In the genomic region with DNA sequence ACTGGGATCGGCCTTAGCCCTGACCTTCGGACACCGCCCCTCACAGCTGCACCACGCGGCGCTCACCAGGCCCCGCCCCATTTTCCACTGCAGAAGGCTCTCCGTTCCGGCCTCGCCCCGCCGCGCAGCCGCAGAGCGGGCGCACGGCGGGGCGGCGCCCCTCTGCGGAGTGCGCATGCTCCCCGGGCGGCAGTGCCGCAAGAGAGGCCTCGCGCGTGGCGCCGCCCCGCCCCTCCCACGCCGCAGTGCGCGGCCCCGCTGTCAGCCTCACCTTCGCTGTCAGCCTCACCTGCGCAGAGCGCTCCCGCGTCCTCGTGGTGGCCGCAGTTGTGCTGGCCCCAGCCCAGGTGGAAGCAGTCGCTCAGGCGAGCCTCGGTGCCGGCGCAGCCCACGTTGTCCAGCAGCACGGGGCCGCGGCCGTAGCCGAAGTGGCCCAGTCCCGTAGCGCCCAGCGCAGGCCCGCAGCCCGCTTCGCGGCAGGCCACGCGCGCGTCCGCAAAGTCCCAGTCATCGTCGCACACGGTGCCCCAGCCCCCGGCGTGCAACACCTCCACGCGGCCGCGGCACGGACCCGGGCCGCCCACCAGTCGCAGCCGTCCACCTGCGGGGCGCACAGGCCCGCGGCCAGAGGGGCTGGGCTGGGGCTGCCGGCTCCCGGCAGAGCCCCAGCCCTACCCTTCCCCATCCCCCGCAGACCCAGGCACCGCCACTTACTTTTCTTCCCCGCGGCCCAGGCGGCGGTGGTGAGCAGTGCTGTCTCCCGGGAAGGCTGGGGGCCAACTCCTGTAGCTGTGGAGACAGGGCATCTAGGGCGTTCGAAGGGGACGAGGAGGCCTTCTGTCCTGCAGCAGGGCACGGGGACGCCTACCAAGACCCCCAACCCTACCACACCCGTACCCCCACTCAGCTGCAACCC, we compare ENCODE assay signal across 1 cellular context.
A peak's percentile ranks its signal among the peaks of the same experiment; 100 is the strongest.
TF ChIP-seq lines count a peak whose summit lies in the region.

No MANE protein-coding gene starts in this region.

TF ChIP-seq in K562, 482 proteins besides CTCF, POLR2A, EP300 and RAD21 (continued from another document and continues in another):
- TF ChIP-seq, protein P1, sequence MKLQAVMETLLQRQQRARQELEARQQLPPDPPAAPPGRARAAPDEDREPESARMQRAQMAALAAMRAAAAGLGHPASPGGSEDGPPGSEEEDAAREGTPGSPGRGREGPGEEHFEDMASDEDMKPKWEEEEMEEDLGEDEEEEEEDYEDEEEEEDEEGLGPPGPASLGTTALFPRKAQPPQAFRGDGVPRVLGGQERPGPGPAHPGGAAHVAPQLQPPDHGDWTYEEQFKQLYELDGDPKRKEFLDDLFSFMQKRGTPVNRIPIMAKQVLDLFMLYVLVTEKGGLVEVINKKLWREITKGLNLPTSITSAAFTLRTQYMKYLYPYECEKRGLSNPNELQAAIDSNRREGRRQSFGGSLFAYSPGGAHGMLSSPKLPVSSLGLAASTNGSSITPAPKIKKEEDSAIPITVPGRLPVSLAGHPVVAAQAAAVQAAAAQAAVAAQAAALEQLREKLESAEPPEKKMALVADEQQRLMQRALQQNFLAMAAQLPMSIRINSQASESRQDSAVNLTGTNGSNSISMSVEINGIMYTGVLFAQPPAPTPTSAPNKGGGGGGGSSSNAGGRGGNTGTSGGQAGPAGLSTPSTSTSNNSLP (IDR thresholded peaks at IDR 0.05; ENCODE audit: borderline replicate concordance, low read depth, low read length): 0 out of 2 replicates have a peak, but pooled peaks have one; percentile 25
- TF ChIP-seq, protein P2, sequence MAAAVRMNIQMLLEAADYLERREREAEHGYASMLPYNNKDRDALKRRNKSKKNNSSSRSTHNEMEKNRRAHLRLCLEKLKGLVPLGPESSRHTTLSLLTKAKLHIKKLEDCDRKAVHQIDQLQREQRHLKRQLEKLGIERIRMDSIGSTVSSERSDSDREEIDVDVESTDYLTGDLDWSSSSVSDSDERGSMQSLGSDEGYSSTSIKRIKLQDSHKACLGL (CRISPR knock-in tag; IDR thresholded peaks at IDR 0.05; ENCODE audit: borderline replicate concordance, poor library complexity, severe bottlenecking): peak; percentile 51
- TF ChIP-seq CCNT2 (IDR thresholded peaks at IDR 0.05; ENCODE audit: borderline replicate concordance, extremely low read depth, insufficient read length, low read depth, low read length): peak; percentile 93
- TF ChIP-seq XRCC5 (IDR thresholded peaks at IDR 0.05; ENCODE audit: low read depth, low read length): no peak
- 0 out of 2 replicates have a peak, but pooled peaks have one; percentile 34 for TF ChIP-seq RAD51 (IDR thresholded peaks at IDR 0.05; ENCODE audit: borderline replicate concordance, low read depth)
- TF ChIP-seq, protein P3, sequence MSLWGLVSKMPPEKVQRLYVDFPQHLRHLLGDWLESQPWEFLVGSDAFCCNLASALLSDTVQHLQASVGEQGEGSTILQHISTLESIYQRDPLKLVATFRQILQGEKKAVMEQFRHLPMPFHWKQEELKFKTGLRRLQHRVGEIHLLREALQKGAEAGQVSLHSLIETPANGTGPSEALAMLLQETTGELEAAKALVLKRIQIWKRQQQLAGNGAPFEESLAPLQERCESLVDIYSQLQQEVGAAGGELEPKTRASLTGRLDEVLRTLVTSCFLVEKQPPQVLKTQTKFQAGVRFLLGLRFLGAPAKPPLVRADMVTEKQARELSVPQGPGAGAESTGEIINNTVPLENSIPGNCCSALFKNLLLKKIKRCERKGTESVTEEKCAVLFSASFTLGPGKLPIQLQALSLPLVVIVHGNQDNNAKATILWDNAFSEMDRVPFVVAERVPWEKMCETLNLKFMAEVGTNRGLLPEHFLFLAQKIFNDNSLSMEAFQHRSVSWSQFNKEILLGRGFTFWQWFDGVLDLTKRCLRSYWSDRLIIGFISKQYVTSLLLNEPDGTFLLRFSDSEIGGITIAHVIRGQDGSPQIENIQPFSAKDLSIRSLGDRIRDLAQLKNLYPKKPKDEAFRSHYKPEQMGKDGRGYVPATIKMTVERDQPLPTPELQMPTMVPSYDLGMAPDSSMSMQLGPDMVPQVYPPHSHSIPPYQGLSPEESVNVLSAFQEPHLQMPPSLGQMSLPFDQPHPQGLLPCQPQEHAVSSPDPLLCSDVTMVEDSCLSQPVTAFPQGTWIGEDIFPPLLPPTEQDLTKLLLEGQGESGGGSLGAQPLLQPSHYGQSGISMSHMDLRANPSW (CRISPR knock-in tag; IDR thresholded peaks at IDR 0.05): peak; percentile 62; the same call in 1 of the 2 replicates
- TF ChIP-seq SREBF1 (IDR thresholded peaks at IDR 0.05; ENCODE audit: borderline replicate concordance, low read depth, low read length): no peak
- peak; percentile 93; the same call in 1 of the 2 replicates for TF ChIP-seq PHF8 (IDR thresholded peaks at IDR 0.05; ENCODE audit: borderline replicate concordance, low read length)
- TF ChIP-seq, protein P4, sequence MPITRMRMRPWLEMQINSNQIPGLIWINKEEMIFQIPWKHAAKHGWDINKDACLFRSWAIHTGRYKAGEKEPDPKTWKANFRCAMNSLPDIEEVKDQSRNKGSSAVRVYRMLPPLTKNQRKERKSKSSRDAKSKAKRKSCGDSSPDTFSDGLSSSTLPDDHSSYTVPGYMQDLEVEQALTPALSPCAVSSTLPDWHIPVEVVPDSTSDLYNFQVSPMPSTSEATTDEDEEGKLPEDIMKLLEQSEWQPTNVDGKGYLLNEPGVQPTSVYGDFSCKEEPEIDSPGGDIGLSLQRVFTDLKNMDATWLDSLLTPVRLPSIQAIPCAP (CRISPR knock-in tag; IDR thresholded peaks at IDR 0.05; ENCODE audit: borderline replicate concordance): no peak
- no peak for TF ChIP-seq ZNF224 (CRISPR knock-in tag; IDR thresholded peaks at IDR 0.05)
- TF ChIP-seq SRF (CRISPR knock-in tag; IDR thresholded peaks at IDR 0.05): no peak; a peak in 1 of 4 replicates
- TF ChIP-seq ARID1B (IDR thresholded peaks at IDR 0.05): no peak
- TF ChIP-seq, protein P5, sequence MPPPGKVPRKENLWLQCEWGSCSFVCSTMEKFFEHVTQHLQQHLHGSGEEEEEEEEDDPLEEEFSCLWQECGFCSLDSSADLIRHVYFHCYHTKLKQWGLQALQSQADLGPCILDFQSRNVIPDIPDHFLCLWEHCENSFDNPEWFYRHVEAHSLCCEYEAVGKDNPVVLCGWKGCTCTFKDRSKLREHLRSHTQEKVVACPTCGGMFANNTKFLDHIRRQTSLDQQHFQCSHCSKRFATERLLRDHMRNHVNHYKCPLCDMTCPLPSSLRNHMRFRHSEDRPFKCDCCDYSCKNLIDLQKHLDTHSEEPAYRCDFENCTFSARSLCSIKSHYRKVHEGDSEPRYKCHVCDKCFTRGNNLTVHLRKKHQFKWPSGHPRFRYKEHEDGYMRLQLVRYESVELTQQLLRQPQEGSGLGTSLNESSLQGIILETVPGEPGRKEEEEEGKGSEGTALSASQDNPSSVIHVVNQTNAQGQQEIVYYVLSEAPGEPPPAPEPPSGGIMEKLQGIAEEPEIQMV (tag; conservative IDR thresholded peaks at IDR 0.05; ENCODE audit: low read depth): no peak
- peak; percentile 97 for TF ChIP-seq GATAD2B (IDR thresholded peaks at IDR 0.05; ENCODE audit: borderline replicate concordance)
- peak; percentile 64 for TF ChIP-seq NFIC (IDR thresholded peaks at IDR 0.05)
- no peak for TF ChIP-seq JUND (IDR thresholded peaks at IDR 0.05; ENCODE audit: borderline replicate concordance, low read depth, low read length)
- peak; percentile 7; the same call in 1 of the 3 replicates for TF ChIP-seq JUND (tag; IDR thresholded peaks at IDR 0.05; ENCODE audit: borderline replicate concordance, low read depth, low read length)
- no peak for TF ChIP-seq NCOA2 (IDR thresholded peaks at IDR 0.05; ENCODE audit: partially characterized antibody in 2 of 2)
- TF ChIP-seq, protein P6, sequence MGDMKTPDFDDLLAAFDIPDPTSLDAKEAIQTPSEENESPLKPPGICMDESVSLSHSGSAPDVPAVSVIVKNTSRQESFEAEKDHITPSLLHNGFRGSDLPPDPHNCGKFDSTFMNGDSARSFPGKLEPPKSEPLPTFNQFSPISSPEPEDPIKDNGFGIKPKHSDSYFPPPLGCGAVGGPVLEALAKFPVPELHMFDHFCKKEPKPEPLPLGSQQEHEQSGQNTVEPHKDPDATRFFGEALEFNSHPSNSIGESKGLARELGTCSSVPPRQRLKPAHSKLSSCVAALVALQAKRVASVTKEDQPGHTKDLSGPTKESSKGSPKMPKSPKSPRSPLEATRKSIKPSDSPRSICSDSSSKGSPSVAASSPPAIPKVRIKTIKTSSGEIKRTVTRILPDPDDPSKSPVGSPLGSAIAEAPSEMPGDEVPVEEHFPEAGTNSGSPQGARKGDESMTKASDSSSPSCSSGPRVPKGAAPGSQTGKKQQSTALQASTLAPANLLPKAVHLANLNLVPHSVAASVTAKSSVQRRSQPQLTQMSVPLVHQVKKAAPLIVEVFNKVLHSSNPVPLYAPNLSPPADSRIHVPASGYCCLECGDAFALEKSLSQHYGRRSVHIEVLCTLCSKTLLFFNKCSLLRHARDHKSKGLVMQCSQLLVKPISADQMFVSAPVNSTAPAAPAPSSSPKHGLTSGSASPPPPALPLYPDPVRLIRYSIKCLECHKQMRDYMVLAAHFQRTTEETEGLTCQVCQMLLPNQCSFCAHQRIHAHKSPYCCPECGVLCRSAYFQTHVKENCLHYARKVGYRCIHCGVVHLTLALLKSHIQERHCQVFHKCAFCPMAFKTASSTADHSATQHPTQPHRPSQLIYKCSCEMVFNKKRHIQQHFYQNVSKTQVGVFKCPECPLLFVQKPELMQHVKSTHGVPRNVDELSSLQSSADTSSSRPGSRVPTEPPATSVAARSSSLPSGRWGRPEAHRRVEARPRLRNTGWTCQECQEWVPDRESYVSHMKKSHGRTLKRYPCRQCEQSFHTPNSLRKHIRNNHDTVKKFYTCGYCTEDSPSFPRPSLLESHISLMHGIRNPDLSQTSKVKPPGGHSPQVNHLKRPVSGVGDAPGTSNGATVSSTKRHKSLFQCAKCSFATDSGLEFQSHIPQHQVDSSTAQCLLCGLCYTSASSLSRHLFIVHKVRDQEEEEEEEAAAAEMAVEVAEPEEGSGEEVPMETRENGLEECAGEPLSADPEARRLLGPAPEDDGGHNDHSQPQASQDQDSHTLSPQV (IDR thresholded peaks at IDR 0.05): peak; percentile 98
- TF ChIP-seq PURB (CRISPR knock-in tag; IDR thresholded peaks at IDR 0.05; ENCODE audit: low read depth): no peak
- 0 out of 2 replicates have a peak, but pooled peaks have one; percentile 12 for TF ChIP-seq ZNF12 (CRISPR knock-in tag; IDR thresholded peaks at IDR 0.05)
- peak; percentile 37; the same call in 1 of the 2 replicates for TF ChIP-seq ZFPM2 (CRISPR knock-in tag; IDR thresholded peaks at IDR 0.05)
- TF ChIP-seq, protein P7, sequence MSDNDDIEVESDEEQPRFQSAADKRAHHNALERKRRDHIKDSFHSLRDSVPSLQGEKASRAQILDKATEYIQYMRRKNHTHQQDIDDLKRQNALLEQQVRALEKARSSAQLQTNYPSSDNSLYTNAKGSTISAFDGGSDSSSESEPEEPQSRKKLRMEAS (CRISPR knock-in tag; IDR thresholded peaks at IDR 0.05): peak; percentile 95
- peak in 1 of 2 experiments; percentile 28; a peak in 1 of 4 replicates for TF ChIP-seq RCOR1 (IDR thresholded peaks at IDR 0.05; ENCODE audit: borderline replicate concordance in 1 of 2, low read depth in 2 of 2, low read length in 2 of 2)
- TF ChIP-seq HMG20B (CRISPR knock-in tag; IDR thresholded peaks at IDR 0.05): no peak
- TF ChIP-seq GATAD2A (IDR thresholded peaks at IDR 0.05): peak; percentile 76; the same call in 1 of the 2 replicates
- no peak for TF ChIP-seq ESRRB (CRISPR knock-in tag; IDR thresholded peaks at IDR 0.05; ENCODE audit: borderline replicate concordance)
- no peak for TF ChIP-seq SNRNP70 (optimal IDR thresholded peaks at IDR 0.05; ENCODE audit: low read depth, low read length)
- no peak for TF ChIP-seq ZNF143 (CRISPR knock-in tag; IDR thresholded peaks at IDR 0.05)
- TF ChIP-seq, protein P8, sequence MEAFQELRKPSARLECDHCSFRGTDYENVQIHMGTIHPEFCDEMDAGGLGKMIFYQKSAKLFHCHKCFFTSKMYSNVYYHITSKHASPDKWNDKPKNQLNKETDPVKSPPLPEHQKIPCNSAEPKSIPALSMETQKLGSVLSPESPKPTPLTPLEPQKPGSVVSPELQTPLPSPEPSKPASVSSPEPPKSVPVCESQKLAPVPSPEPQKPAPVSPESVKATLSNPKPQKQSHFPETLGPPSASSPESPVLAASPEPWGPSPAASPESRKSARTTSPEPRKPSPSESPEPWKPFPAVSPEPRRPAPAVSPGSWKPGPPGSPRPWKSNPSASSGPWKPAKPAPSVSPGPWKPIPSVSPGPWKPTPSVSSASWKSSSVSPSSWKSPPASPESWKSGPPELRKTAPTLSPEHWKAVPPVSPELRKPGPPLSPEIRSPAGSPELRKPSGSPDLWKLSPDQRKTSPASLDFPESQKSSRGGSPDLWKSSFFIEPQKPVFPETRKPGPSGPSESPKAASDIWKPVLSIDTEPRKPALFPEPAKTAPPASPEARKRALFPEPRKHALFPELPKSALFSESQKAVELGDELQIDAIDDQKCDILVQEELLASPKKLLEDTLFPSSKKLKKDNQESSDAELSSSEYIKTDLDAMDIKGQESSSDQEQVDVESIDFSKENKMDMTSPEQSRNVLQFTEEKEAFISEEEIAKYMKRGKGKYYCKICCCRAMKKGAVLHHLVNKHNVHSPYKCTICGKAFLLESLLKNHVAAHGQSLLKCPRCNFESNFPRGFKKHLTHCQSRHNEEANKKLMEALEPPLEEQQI (IDR thresholded peaks at IDR 0.05): no peak
- no peak for TF ChIP-seq YBX1 (IDR thresholded peaks at IDR 0.05)
- no peak; the same call in 1 of the 2 replicates for TF ChIP-seq STAG1 (CRISPR knock-in tag; IDR thresholded peaks at IDR 0.05; ENCODE audit: borderline replicate concordance)
- TF ChIP-seq U2AF1 (optimal IDR thresholded peaks at IDR 0.05; ENCODE audit: low read depth, low read length): no peak
- TF ChIP-seq, protein P9, sequence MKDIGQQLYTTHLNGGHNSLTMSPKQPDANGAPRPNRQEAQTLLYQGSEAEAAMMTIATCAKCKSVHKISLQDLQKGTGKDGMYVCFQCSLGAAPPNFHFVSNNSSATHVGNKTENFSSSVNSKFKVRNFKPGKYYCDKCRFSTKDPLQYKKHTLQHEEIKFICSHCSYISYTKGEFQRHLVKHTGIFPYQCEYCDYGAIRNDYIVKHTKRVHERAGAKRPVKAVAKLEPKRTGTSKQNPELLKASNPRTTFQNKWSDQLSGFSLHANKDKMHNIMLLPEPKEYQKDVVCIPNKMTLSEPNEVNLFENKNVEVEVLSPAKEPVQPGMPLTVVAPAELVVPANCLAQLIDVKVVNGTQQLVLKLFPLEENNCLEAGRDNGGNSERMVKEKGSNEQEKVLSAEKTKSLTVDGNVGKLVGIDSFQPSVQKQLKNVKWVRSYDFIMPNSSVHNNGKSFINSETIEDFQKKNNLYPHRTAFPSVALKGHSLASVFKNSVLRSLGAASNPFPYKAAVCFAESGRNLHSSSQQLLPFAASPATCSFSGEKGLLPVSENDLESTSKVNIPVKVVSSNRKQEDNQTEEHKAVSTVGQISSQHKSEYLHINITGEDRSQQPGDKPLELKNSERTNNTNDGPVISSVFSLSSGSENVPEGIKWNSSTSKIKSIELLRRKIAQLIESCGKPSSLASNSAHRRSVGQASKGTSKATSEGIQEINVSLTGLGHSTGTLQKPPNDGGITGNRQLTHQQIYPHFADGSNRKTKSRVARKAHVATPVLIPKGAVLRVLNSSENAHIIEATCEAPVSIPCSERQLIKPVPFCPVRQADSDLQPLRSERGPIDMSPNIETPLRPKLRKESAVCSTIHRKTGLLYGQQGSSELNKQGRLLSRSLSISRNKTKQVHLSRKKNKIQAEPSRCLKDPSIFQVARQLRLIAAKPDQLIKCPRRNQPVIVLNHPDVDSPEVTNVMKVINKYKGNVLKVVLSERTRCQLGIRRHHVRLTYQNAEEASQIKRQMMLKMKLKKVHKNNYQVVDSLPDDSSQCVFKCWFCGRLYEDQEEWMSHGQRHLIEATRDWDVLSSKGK (CRISPR knock-in tag; IDR thresholded peaks at IDR 0.05): no peak
- TF ChIP-seq SMARCC2 (IDR thresholded peaks at IDR 0.05; ENCODE audit: low read depth): no peak
- TF ChIP-seq IRF2 (CRISPR knock-in tag; IDR thresholded peaks at IDR 0.05): peak; percentile 58; the same call in 1 of the 2 replicates
- TF ChIP-seq FOXK2 (conservative IDR thresholded peaks at IDR 0.05 in 1 of 2, IDR thresholded peaks at IDR 0.05 in 1 of 2; ENCODE audit: low read depth in 2 of 2): no peak; a peak in 1 of 4 replicates
